Comparison of ENCODE assay signal across 1 cellular context in genomic region chr17:42647778-42648177, GRCh38.
TF ChIP-seq lines count a peak whose summit lies in the region.

No MANE protein-coding gene starts in this region.

TF ChIP-seq in GM12891, 5 proteins besides CTCF, POLR2A, EP300 and RAD21:
- TF ChIP-seq POLR2AphosphoS5 (IDR thresholded peaks at IDR 0.05; ENCODE audit: low read depth, low read length), result no peak
- TF ChIP-seq POU2F2 (IDR thresholded peaks at IDR 0.05; ENCODE audit: low read depth, low read length), result no peak
- TF ChIP-seq SPI1 (IDR thresholded peaks at IDR 0.05; ENCODE audit: low read depth, low read length), result peak; percentile 21; the same call in 1 of the 2 replicates
- TF ChIP-seq PAX5 (IDR thresholded peaks at IDR 0.05; ENCODE audit: insufficient read depth, low read length, severe bottlenecking), result no peak
- TF ChIP-seq TAF1 (IDR thresholded peaks at IDR 0.05; ENCODE audit: low read depth, low read length), result no peak
